ENCODE assay signal across 8 cellular contexts in genomic region chr11:318796-319464, GRCh38. TPM values are rescaled to one million over a fixed set of nuclear protein-coding genes. Genes with fewer than 3 reads are reported as not detected.
DNase-seq lines count a peak whose midpoint lies in the region; ATAC-seq, FAIRE-seq and TF ChIP-seq lines count a peak whose summit lies in the region.
"Not testable (repeated sequence)": the region's sequence is repeated elsewhere in the genome, so short reads cannot be mapped to it uniquely, and the experiment has no call there.

No MANE protein-coding gene starts in this region.

- not testable (repeated sequence) for TF ChIP-seq POLR2A in H1 (IDR thresholded peaks at IDR 0.05; ENCODE audit: control extremely low read depth in 1 of 2, low read depth in 2 of 2, low read length in 2 of 2); ovary (IDR thresholded peaks at IDR 0.05)

- peak; percentile 13 for ATAC-seq in HG02678 (IDR thresholded peaks at IDR 0.05; ENCODE audit: unreplicated experiment)
- ATAC-seq in PC-3: peak; percentile 46
- ATAC-seq in left colon: peak; percentile 35

- H3K9ac ChIP-seq in ES-I3 (ENCODE audit: low read depth, low read length): peak overlapping the region; percentile 44; the same call in 1 of the 2 replicates
- H3K9ac ChIP-seq in PC-3 (ENCODE audit: low read length); H1 (replicated peaks in 1 of 4; ENCODE audit: extremely low read depth in 1 of 4, low read depth in 3 of 4, low read length in 3 of 4): not testable (repeated sequence)

- CTCF ChIA-PET in PC-3 (lab: Charles Lee): not testable (repeated sequence)
- CTCF ChIA-PET in H1 (lab: Charles Lee; ENCODE audit: partially characterized antibody): interaction anchor here (0.8 to 1.0 kb wide), 2 partner anchors 34 to 36 kb away, joined by 3 to 4 read pairs; no protein-coding TSS in a partner anchor

- POLR2A ChIA-PET in PC-3 (lab: Charles Lee; ENCODE audit: unreplicated experiment): not testable (repeated sequence)
- POLR2A ChIA-PET in H1 (lab: Charles Lee; ENCODE audit: partially characterized antibody): interaction anchor here (0.8 to 1.1 kb wide), 3 partner anchors 10 to 36 kb away, joined by 3 to 6 read pairs (median 5); no protein-coding TSS in a partner anchor

- 25% methylated on average over 14 of the region's 44 CpGs; no CpG with 5 or more reads in 1 of the 2 experiments for WGBS in H1 (ENCODE audit: extremely low coverage in 1 of 2, insufficient coverage in 1 of 2, insufficient read length in 1 of 2, insufficient replicate concordance in 2 of 2, low coverage in 1 of 2, low lambda C conversion rate in 2 of 2, missing lambda C conversion rate in 1 of 2), 2 experiments
- 0 to 1% methylated on average over 5 to 19 of the region's 44 CpGs; no CpG with 5 or more reads in 1 of the 3 donors for WGBS in ovary, 3 donors
- 1% methylated on average over 21 of the region's 44 CpGs for WGBS in thymus

- H3K4me2 ChIP-seq in PC-3 (ENCODE audit: low read length): peak overlapping the region; percentile 86
- peak overlapping the region; percentile 51 to 96 for H3K4me2 ChIP-seq in H1 (ENCODE audit: insufficient read depth in 1 of 2, low read depth in 2 of 2, low read length in 2 of 2)

- not testable (repeated sequence) for H2AFZ ChIP-seq in PC-3 (ENCODE audit: low read length); H1 (ENCODE audit: low read length)

- peak overlapping the region; percentile 71 for H3K4me3 ChIP-seq in PC-3 (ENCODE audit: low read length)
- H3K4me3 ChIP-seq in H1 (ENCODE audit: extremely low read depth in 1 of 4, insufficient read depth in 2 of 4, low read depth in 3 of 4, low read length in 4 of 4): peak overlapping the region in 1 of 4 experiments; percentile 74; a peak in 3 of 8 replicates
- peak overlapping the region; percentile 88 for H3K4me3 ChIP-seq in ovary
- H3K4me3 ChIP-seq in thymus (ENCODE audit: low read length): peak overlapping the region; percentile 44

- not testable (repeated sequence) for H3K18ac ChIP-seq in H1 (ENCODE audit: extremely low read depth, low read length)

- not testable (repeated sequence) for TF ChIP-seq RAD21 in H1 (IDR thresholded peaks at IDR 0.05 in 1 of 2, conservative IDR thresholded peaks at IDR 0.05 in 1 of 2; ENCODE audit: low read depth in 2 of 2, low read length in 2 of 2)

- not testable (repeated sequence) for H2BK15ac ChIP-seq in H1 (ENCODE audit: low read length)

- H2BK12ac ChIP-seq in H1 (ENCODE audit: low read depth, low read length): not testable (repeated sequence)

- not testable (repeated sequence) for H3K9me2 ChIP-seq in PC-3 (replicated peaks; ENCODE audit: low read length)

- not testable (repeated sequence) for FAIRE-seq in H1 (lab: Jason Lieb, UNC)

- not testable (repeated sequence) for TF ChIP-seq EP300 in H1 (IDR thresholded peaks at IDR 0.05; ENCODE audit: borderline replicate concordance in 1 of 2, low read depth in 2 of 2, low read length in 2 of 2); ovary (IDR thresholded peaks at IDR 0.05)

- H2BK5ac ChIP-seq in H1 (ENCODE audit: low read depth, low read length): not testable (repeated sequence)

- H3K9me3 ChIP-seq in ES-I3 (ENCODE audit: control insufficient read depth, insufficient read depth, low read length); PC-3 (ENCODE audit: low read length); H1 (ENCODE audit: insufficient read depth in 2 of 2, low read depth in 1 of 2, low read length in 1 of 2); ovary; thymus (ENCODE audit: control insufficient read depth): not testable (repeated sequence)

- H2AK5ac ChIP-seq in H1 (ENCODE audit: low read depth, low read length): not testable (repeated sequence)

- intact Hi-C loops in PC-3 (cut with micrococcal nuclease); left colon (cut with DNase I, micrococcal nuclease); ovary (cut with DNase I): not testable (repeated sequence)

- H3K27ac ChIP-seq in PC-3 (ENCODE audit: low read length); H1 (ENCODE audit: low read depth, low read length): not testable (repeated sequence)
- peak overlapping the region; percentile 90 to 91 for H3K27ac ChIP-seq in ovary
- H3K27ac ChIP-seq in thymus (ENCODE audit: low read depth): peak overlapping the region; percentile 77

- H3K23ac ChIP-seq in H1 (ENCODE audit: insufficient read length): not testable (repeated sequence)

- H3K27me3 ChIP-seq in PC-3 (ENCODE audit: low read length); H1 (replicated peaks in 1 of 4; ENCODE audit: control insufficient read depth in 3 of 4, extremely low read depth in 1 of 4, insufficient read depth in 3 of 4, low read length in 3 of 4); ovary; thymus (ENCODE audit: control insufficient read depth, insufficient read depth): not testable (repeated sequence)

- not testable (repeated sequence) for H4K20me1 ChIP-seq in PC-3 (ENCODE audit: low read length); H1 (replicated peaks in 1 of 2; ENCODE audit: control insufficient read depth in 1 of 2, insufficient read depth in 2 of 2, low read length in 2 of 2)

- H3K23me2 ChIP-seq in H1 (ENCODE audit: low read depth, low read length): peaks cover 17% of the 10 kb centered on the region; the same call in 1 of the 2 replicates

- H2BK20ac ChIP-seq in H1 (ENCODE audit: low read length): not testable (repeated sequence)

- peaks cover 10% of the 10 kb centered on the region for H3K79me2 ChIP-seq in PC-3 (ENCODE audit: low read length)
- H3K79me2 ChIP-seq in H1 (ENCODE audit: control insufficient read depth in 1 of 2, insufficient read depth in 2 of 2, low read length in 2 of 2): peaks cover 0 to 19% of the 10 kb centered on the region in 2 experiments; a peak in 2 of 4 replicates

- H3K79me1 ChIP-seq in H1 (ENCODE audit: low read depth, low read length): not testable (repeated sequence)

- H4K8ac ChIP-seq in H1 (ENCODE audit: extremely low read depth, insufficient read depth, low read length): not testable (repeated sequence)

- DNase-seq in PC-3, left colon: not testable (repeated sequence)
- DNase-seq in activated effector memory CD4-positive, alpha-beta T cell treated with anti-CD3 and anti-CD28 coated beads, Interleukin-2, amount 50 U/mL, for 16 hours: peak; percentile 70
- DNase-seq in H1 (ENCODE audit: low read depth in 1 of 2, low spot score in 2 of 2) (peak in 1 of 2 experiments; percentile 69), ovary (peak in 4 of 5 donors; percentile 50 to 69 (median 58))

- H3K36me3 ChIP-seq in ES-I3 (ENCODE audit: insufficient read depth, low read length); PC-3 (ENCODE audit: low read depth, low read length); H1 (ENCODE audit: control insufficient read depth in 2 of 4, insufficient read depth in 4 of 4, low read length in 3 of 4); ovary; thymus (ENCODE audit: control insufficient read depth, insufficient read depth): not testable (repeated sequence)

- not testable (repeated sequence) for H2BK120ac ChIP-seq in H1 (replicated peaks; ENCODE audit: low read depth, low read length)

- not testable (repeated sequence) for H4K5ac ChIP-seq in H1 (ENCODE audit: insufficient read length, low read depth, low read length)

- not testable (repeated sequence) for TF ChIP-seq CTCF in PC-3 (conservative IDR thresholded peaks at IDR 0.05; ENCODE audit: low read depth, low read length); H1 (IDR thresholded peaks at IDR 0.05; ENCODE audit: control extremely low read depth in 1 of 3, insufficient read depth in 1 of 3, low read depth in 1 of 3, low read length in 3 of 3); ovary (IDR thresholded peaks at IDR 0.05)

- not testable (repeated sequence) for H3K14ac ChIP-seq in H1 (ENCODE audit: insufficient read length)

- not testable (repeated sequence) for H3K4me1 ChIP-seq in ES-I3 (ENCODE audit: insufficient read depth, low read length); PC-3 (ENCODE audit: insufficient read depth, low read length); ovary (ENCODE audit: insufficient read depth)
- H3K4me1 ChIP-seq in H1 (replicated peaks in 1 of 4; ENCODE audit: control insufficient read depth in 3 of 4, insufficient read depth in 4 of 4, low read length in 3 of 4): peaks cover 3 to 33% (median 23%) of the 10 kb centered on the region in 4 experiments
- H3K4me1 ChIP-seq in thymus (ENCODE audit: control insufficient read depth, insufficient read depth, low read length): peaks cover 16% of the 10 kb centered on the region

- not testable (repeated sequence) for BruUV-seq in PC-3 (replicated peaks; lab: Mats Ljungman, UMichigan)

- H3K4ac ChIP-seq in H1 (replicated peaks; ENCODE audit: insufficient read length, low read depth, low read length): not testable (repeated sequence)

- not testable (repeated sequence) for H3F3A ChIP-seq in PC-3 (ENCODE audit: low read length, unreplicated experiment)

- H3K56ac ChIP-seq in H1 (replicated peaks; ENCODE audit: insufficient read length, low read depth, low read length): not testable (repeated sequence)

- not testable (repeated sequence) for H4K91ac ChIP-seq in H1 (replicated peaks; ENCODE audit: insufficient read length, low read length)

RNA-seq across cellular contexts. Expression of gene IFITM3, which starts 1.7 kb away (rescaled TPM):
- 91.6 and 97.6 TPM in 2 replicates for total RNA-seq in PC-3 (2014; rRNA removed)
- total RNA-seq in H1 (2021; fragmentation: NEBNext Ultra II Directional; extraction: Animal tissue kit (Norgen Biotek cat#: 25700)): 230 and 238 TPM in 2 replicates
- polyA plus RNA-seq in H1 (2011; rRNA removed): 666 and 779 TPM in 2 replicates
- polyA plus RNA-seq in H1 (2011; cell fraction: cytosol; rRNA removed): 365 TPM
- 320 TPM for polyA plus RNA-seq in H1 (2011; cell fraction: nucleus; rRNA removed)
- polyA plus RNA-seq in H1 (2012, experiment 1 of 2): 512 to 625 TPM (median 570 TPM) in 4 replicates
- polyA plus RNA-seq in H1 (2012, experiment 2 of 2): 529 TPM
- 497 TPM for polyA plus RNA-seq in H1 (2013, experiment 1 of 2)
- polyA plus RNA-seq in H1 (2013, experiment 2 of 2): 568 TPM
- 133 and 217 TPM in 2 replicates for polyA minus RNA-seq in H1 (2011; rRNA and poly(A)+ RNA removed)
- 219 TPM for polyA minus RNA-seq in H1 (2011; cell fraction: cytosol; rRNA and poly(A)+ RNA removed)
- polyA minus RNA-seq in H1 (2011; cell fraction: nucleus; rRNA and poly(A)+ RNA removed): 99.5 TPM
- total RNA-seq in left colon: 100 to 1,000 TPM; 118 to 136 TPM
- total RNA-seq in ovary: 1,000 to 10,000 TPM in 2 of 7 donors, 100 to 1,000 TPM in 5; 150 to 1,394 (median 665) TPM
- 1,000 to 10,000 TPM in 1 of 2 donors, 100 to 1,000 TPM in 1; 506 to 1,096 TPM for polyA plus RNA-seq in ovary
- polyA plus RNA-seq in thymus: 636 TPM

RNA-seq across cellular contexts. Expression of gene IFITM1, which starts 5.1 kb away (rescaled TPM):
- 2.0 and 2.2 TPM in 2 replicates for total RNA-seq in PC-3 (2014; rRNA removed)
- 394 and 417 TPM in 2 replicates for total RNA-seq in H1 (2021; fragmentation: NEBNext Ultra II Directional; extraction: Animal tissue kit (Norgen Biotek cat#: 25700))
- 1,464 and 1,887 TPM in 2 replicates for polyA plus RNA-seq in H1 (2011; rRNA removed)
- polyA plus RNA-seq in H1 (2011; cell fraction: cytosol; rRNA removed): 1,079 TPM
- polyA plus RNA-seq in H1 (2011; cell fraction: nucleus; rRNA removed): 974 TPM
- polyA plus RNA-seq in H1 (2012, experiment 1 of 2): 247 to 559 TPM (median 446 TPM) in 4 replicates
- polyA plus RNA-seq in H1 (2012, experiment 2 of 2): 534 TPM
- polyA plus RNA-seq in H1 (2013, experiment 1 of 2): 788 TPM
- polyA plus RNA-seq in H1 (2013, experiment 2 of 2): 902 TPM
- 336 and 605 TPM in 2 replicates for polyA minus RNA-seq in H1 (2011; rRNA and poly(A)+ RNA removed)
- polyA minus RNA-seq in H1 (2011; cell fraction: cytosol; rRNA and poly(A)+ RNA removed): 285 TPM
- 204 TPM for polyA minus RNA-seq in H1 (2011; cell fraction: nucleus; rRNA and poly(A)+ RNA removed)
- total RNA-seq in left colon: 100 to 1,000 TPM in 1 of 2 donors, 10 to 100 TPM in 1; 85.6 to 127 TPM
- 100 to 1,000 TPM; 317 to 760 (median 496) TPM for total RNA-seq in ovary
- 100 to 1,000 TPM; 211 to 748 TPM for polyA plus RNA-seq in ovary
- 463 TPM for polyA plus RNA-seq in thymus

RNA-seq across cellular contexts. Expression of gene IFITM2, which starts 11.3 kb away (rescaled TPM):
- 36.3 and 49.0 TPM in 2 replicates for total RNA-seq in PC-3 (2014; rRNA removed)
- 363 and 399 TPM in 2 replicates for total RNA-seq in H1 (2021; fragmentation: NEBNext Ultra II Directional; extraction: Animal tissue kit (Norgen Biotek cat#: 25700))
- 764 and 902 TPM in 2 replicates for polyA plus RNA-seq in H1 (2011; rRNA removed)
- 381 TPM for polyA plus RNA-seq in H1 (2011; cell fraction: cytosol; rRNA removed)
- 326 TPM for polyA plus RNA-seq in H1 (2011; cell fraction: nucleus; rRNA removed)
- 487 to 716 TPM (median 624 TPM) in 4 replicates for polyA plus RNA-seq in H1 (2012, experiment 1 of 2)
- 666 TPM for polyA plus RNA-seq in H1 (2012, experiment 2 of 2)
- 1,170 TPM for polyA plus RNA-seq in H1 (2013, experiment 1 of 2)
- 1,490 TPM for polyA plus RNA-seq in H1 (2013, experiment 2 of 2)
- 220 and 246 TPM in 2 replicates for polyA minus RNA-seq in H1 (2011; rRNA and poly(A)+ RNA removed)
- 86.5 TPM for polyA minus RNA-seq in H1 (2011; cell fraction: cytosol; rRNA and poly(A)+ RNA removed)
- polyA minus RNA-seq in H1 (2011; cell fraction: nucleus; rRNA and poly(A)+ RNA removed): 58.9 TPM
- total RNA-seq in left colon: 100 to 1,000 TPM in 1 of 2 donors, 10 to 100 TPM in 1; 87.7 to 133 TPM
- total RNA-seq in ovary: 1,000 to 10,000 TPM in 1 of 7 donors, 100 to 1,000 TPM in 6; 207 to 1,149 (median 546) TPM
- polyA plus RNA-seq in ovary: 100 to 1,000 TPM; 306 to 616 TPM
- 467 TPM for polyA plus RNA-seq in thymus

RNA-seq across cellular contexts. Expression of gene IFITM5, which starts 19.6 kb away (rescaled TPM):
- total RNA-seq in PC-3 (2014; rRNA removed): not detected in 2 replicates
- total RNA-seq in H1 (2021; fragmentation: NEBNext Ultra II Directional; extraction: Animal tissue kit (Norgen Biotek cat#: 25700)): not detected in 2 replicates
- polyA plus RNA-seq in H1 (2011; rRNA removed): 0.50 TPM in 1 of 2 replicates, not detected in the other
- polyA plus RNA-seq in H1 (2011; cell fraction: cytosol; rRNA removed): 0.21 TPM
- polyA plus RNA-seq in H1 (2011; cell fraction: nucleus; rRNA removed): 0.30 TPM
- polyA plus RNA-seq in H1 (2012, experiment 1 of 2): 0.33 TPM in 1 of 4 replicates, not detected in the others
- polyA plus RNA-seq in H1 (2012, experiment 2 of 2): not detected
- polyA plus RNA-seq in H1 (2013, experiment 1 of 2): 0.26 TPM
- polyA plus RNA-seq in H1 (2013, experiment 2 of 2): 0.11 TPM
- polyA minus RNA-seq in H1 (2011; rRNA and poly(A)+ RNA removed): not detected in 2 replicates
- polyA minus RNA-seq in H1 (2011; cell fraction: cytosol; rRNA and poly(A)+ RNA removed): not detected
- not detected for polyA minus RNA-seq in H1 (2011; cell fraction: nucleus; rRNA and poly(A)+ RNA removed)
- total RNA-seq in left colon: not detected
- not detected for total RNA-seq in ovary
- not detected for polyA plus RNA-seq in ovary
- polyA plus RNA-seq in thymus: 0.25 TPM

RNA-seq across cellular contexts. Expression of gene PGGHG, which starts 30.0 kb away (rescaled TPM):
- total RNA-seq in PC-3 (2014; rRNA removed) (10.6 and 12.4 TPM in 2 replicates), left colon (10 to 100 TPM; 18.8 to 20.6 TPM), ovary (10 to 100 TPM in 4 of 7 donors, 1 to 10 TPM in 3; 3.3 to 21.3 (median 10.6) TPM)
- total RNA-seq in H1 (2021; fragmentation: NEBNext Ultra II Directional; extraction: Animal tissue kit (Norgen Biotek cat#: 25700)): 52.9 and 60.7 TPM in 2 replicates
- polyA plus RNA-seq in H1 (2011; rRNA removed) (34.8 and 61.4 TPM in 2 replicates), ovary (1 to 10 TPM in 1 of 2 donors, under 1 TPM in 1; 0.25 to 6.1 TPM), thymus (900 TPM)
- 56.3 TPM for polyA plus RNA-seq in H1 (2011; cell fraction: cytosol; rRNA removed)
- 681 TPM for polyA plus RNA-seq in H1 (2011; cell fraction: nucleus; rRNA removed)
- 50.3 to 86.1 TPM (median 73.3 TPM) in 4 replicates for polyA plus RNA-seq in H1 (2012, experiment 1 of 2)
- polyA plus RNA-seq in H1 (2012, experiment 2 of 2): 36.1 TPM
- 44.0 TPM for polyA plus RNA-seq in H1 (2013, experiment 1 of 2)
- polyA plus RNA-seq in H1 (2013, experiment 2 of 2): 38.3 TPM
- 8.6 and 10.8 TPM in 2 replicates for polyA minus RNA-seq in H1 (2011; rRNA and poly(A)+ RNA removed)
- polyA minus RNA-seq in H1 (2011; cell fraction: cytosol; rRNA and poly(A)+ RNA removed): 17.0 TPM
- 53.3 TPM for polyA minus RNA-seq in H1 (2011; cell fraction: nucleus; rRNA and poly(A)+ RNA removed)

Comparison
In these comparisons a context has a peak if more than half of its experiments do, and no peak if none do; other contexts are left out.
1. RNA of gene IFITM1, which starts 5.1 kb away (total RNA-seq): 317 to 760 TPM in ovary, 394 to 417 TPM in H1 and 85.6 to 127 TPM in left colon; 2.0 to 2.2 TPM in PC-3; every median in the first group is over 10 times any median in the second.
2. Peak in every context shown above with its lines, with median percentiles within 50 percentile points of each other: ATAC-seq.